Comparison of ENCODE assay signal across 23 cellular contexts in the genomic region with DNA sequence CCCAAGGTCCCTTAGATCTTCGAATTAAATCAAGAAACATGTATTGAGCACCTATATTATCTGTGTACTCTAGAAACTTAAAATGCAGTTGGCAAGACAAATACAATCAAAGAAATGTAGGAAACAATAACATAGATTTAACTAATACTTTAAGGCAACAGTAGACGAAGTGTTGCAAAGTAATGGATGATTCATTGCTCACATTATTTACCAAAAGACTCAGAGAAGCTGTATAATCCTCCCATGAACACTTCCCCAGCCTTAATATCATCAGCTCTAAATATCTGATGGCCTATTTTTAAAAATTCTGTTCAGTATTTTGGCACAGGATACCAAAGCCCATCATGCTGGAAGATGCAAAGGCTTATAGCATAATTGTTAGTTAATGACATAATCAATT.
"Had no signal": no experiment of that assay in that cellular context is flagged by ENCODE, and none has a peak within 500 bp of the region (broad histone marks: within the 10 kb centered on the region; RNA-seq: fewer than 3 reads in every experiment).

No MANE protein-coding gene starts in this region.

- H3K27me3 ChIP-seq: colonic mucosa, esophagus muscularis mucosa, foreskin keratinocyte, gastroesophageal sphincter, heart left ventricle, hepatocyte, left lung had no signal

- H3K4me1 ChIP-seq: colonic mucosa, esophagus muscularis mucosa, foreskin keratinocyte, gastroesophageal sphincter, heart left ventricle, left lung had no signal

- ATAC-seq: effector memory CD8-positive, alpha-beta T cell; foreskin keratinocyte; gastroesophageal sphincter; heart left ventricle; left cardiac atrium; left lung; left ventricle myocardium superior; mucosa of descending colon; naive thymus-derived CD8-positive, alpha-beta T cell had no signal

- H3K9me3 ChIP-seq: colonic mucosa had no signal

- H3K36me3 ChIP-seq: colonic mucosa, esophagus muscularis mucosa, gastroesophageal sphincter, heart left ventricle, left lung had no signal

- H3K4me3 ChIP-seq: colonic mucosa, esophagus muscularis mucosa, gastroesophageal sphincter, heart left ventricle, hepatocyte, left lung, lung, mucosa of descending colon had no signal

- H3K27ac ChIP-seq: colonic mucosa, esophagus muscularis mucosa, foreskin keratinocyte, gastroesophageal sphincter, heart left ventricle, hepatocyte, left lung had no signal

- DNase-seq: colonic mucosa; cortex of kidney; effector CD8-positive, alpha-beta T cell; effector memory CD8-positive, alpha-beta T cell; endodermal cell; foreskin keratinocyte; heart left ventricle; hypothalamus; left cardiac atrium; left lung; left ventricle myocardium superior; mammary epithelial cell; mesenchymal stem cell; mucosa of descending colon; naive B cell; naive thymus-derived CD8-positive, alpha-beta T cell had no signal

- FAIRE-seq: endometrium, islet of Langerhans, keratinocyte had no signal
